26 cellular contexts compared by ENCODE assay signal in the genomic region with DNA sequence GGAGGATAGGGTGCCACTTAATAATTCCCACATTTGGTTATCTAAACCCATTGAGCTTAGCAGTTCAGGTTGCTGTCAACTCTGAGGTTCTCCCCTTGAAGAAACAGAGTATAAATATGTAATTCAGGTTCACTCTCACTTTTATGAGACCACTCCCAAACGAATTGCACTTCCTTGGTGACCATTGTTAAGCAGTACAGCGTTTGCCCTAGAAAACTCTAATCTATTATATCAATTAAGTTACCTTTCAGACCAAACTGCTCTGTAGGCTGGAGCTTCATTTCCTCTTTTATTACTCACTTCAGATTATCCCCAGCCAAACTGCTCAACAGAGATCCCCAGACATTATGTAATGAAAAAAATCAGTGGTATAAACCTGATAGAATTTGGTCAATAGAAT.
"Had no signal": no experiment of that assay in that cellular context is flagged by ENCODE, and none has a peak within 500 bp of the region (broad histone marks: within the 10 kb centered on the region; RNA-seq: fewer than 3 reads in every experiment).

No MANE protein-coding gene starts in this region.

- H3K36me3 ChIP-seq: ascending aorta, cardiac muscle cell had no signal

- H3K4me1 ChIP-seq: ascending aorta had no signal

- ATAC-seq: activated CD8-positive, alpha-beta memory T cell treated with anti-CD3 and anti-CD28 coated beads, Interleukin-2, amount 10 ng/mL, durations not matched to agents 7 days and 5 days; activated CD8-positive, alpha-beta T cell treated with anti-CD3 and anti-CD28 coated beads, Interleukin-2, amount 10 ng/mL, durations not matched to agents 7 days and 5 days; activated naive CD8-positive, alpha-beta T cell treated with anti-CD3 and anti-CD28 coated beads, Interleukin-2, amount 50 U/mL, for 24 hours had no signal

- H3K4me3 ChIP-seq: ascending aorta, cardiac muscle cell had no signal

- H3K9me3 ChIP-seq: ascending aorta had no signal

- DNase-seq: activated B cell treated with CpG ODN at 0.5 μM for 24 hours; activated CD4-positive, alpha-beta memory T cell treated with anti-CD3 and anti-CD28 coated beads, Interleukin-2, amount 10 ng/mL, durations not matched to agents 7 days and 5 days; activated CD4-positive, alpha-beta T cell treated with anti-CD3 and anti-CD28 coated beads for 4 hours; activated CD4-positive, alpha-beta T cell treated with anti-CD3 and anti-CD28 coated beads, Interleukin-2, amount 10 ng/mL, durations not matched to agents 24 days and 14 days; activated CD4-positive, alpha-beta T cell treated with anti-CD3 and anti-CD28 coated beads, Interleukin-2, amount 50 U/mL, for 48 hours; activated CD4-positive, CD25-positive, alpha-beta regulatory T cell treated with anti-CD3 and anti-CD28 coated beads, Interleukin-2, amount 50 U/mL, for 72 hours; activated CD8-positive, alpha-beta memory T cell treated with anti-CD3 and anti-CD28 coated beads for 24 hours; activated CD8-positive, alpha-beta memory T cell treated with anti-CD3 and anti-CD28 coated beads, Interleukin-2, amount 10 ng/mL, durations not matched to agents 7 days and 5 days; activated CD8-positive, alpha-beta memory T cell treated with anti-CD3 and anti-CD28 coated beads, Interleukin-2, amount 50 U/mL, for 48 hours; activated CD8-positive, alpha-beta T cell treated with anti-CD3 and anti-CD28 coated beads, Interleukin-2, amount 10 ng/mL, durations not matched to agents 7 days and 5 days; activated effector memory CD4-positive, alpha-beta T cell treated with Interleukin-2 at 50 U/mL for 16 hours; activated gamma-delta T cell; activated naive CD4-positive, alpha-beta T cell treated with anti-CD3 and anti-CD28 coated beads, Interleukin-2, amount 10 ng/mL, durations not matched to agents 7 days and 5 days; activated naive CD4-positive, alpha-beta T cell treated with Interleukin-2 at 50 U/mL for 16 hours; activated naive CD8-positive, alpha-beta T cell treated with anti-CD3 and anti-CD28 coated beads, Interleukin-2, amount 10 ng/mL, durations not matched to agents 7 days and 5 days; activated naive CD8-positive, alpha-beta T cell treated with anti-CD3 and anti-CD28 coated beads, Interleukin-2, amount 50 U/mL, for 24 hours; activated T-cell treated with anti-CD3 and anti-CD28 coated beads, Interleukin-2, amount 50 U/mL, for 24 hours; activated T-cell treated with anti-CD3 and anti-CD28 coated beads, Interleukin-2, amount 50 U/mL, for 48 hours; amygdala; anterior cingulate cortex; caudate nucleus; cerebellar nuclear complex; T-helper 2 cell; T-helper 9 cell had no signal
